Comparison of ENCODE assay signal across 1 cellular context in genomic region chr17:1730345-1731193, GRCh38.
TF ChIP-seq lines count a peak whose summit lies in the region.

No MANE protein-coding gene starts in this region.

TF ChIP-seq in K562, 482 proteins besides CTCF, POLR2A, EP300 and RAD21 (continued from another document and continues in another):
- TF ChIP-seq ELK3 (CRISPR knock-in tag; IDR thresholded peaks at IDR 0.05) (no peak), CBX1 (IDR thresholded peaks at IDR 0.05; ENCODE audit: low read depth) (0 out of 2 replicates have a peak, but pooled peaks have one; percentile 42), TRIM28 (IDR thresholded peaks at IDR 0.05) (no peak), L3MBTL2 (IDR thresholded peaks at IDR 0.05) (peak; percentile 91), BRF2 (IDR thresholded peaks at IDR 0.05; ENCODE audit: borderline replicate concordance, insufficient read depth, insufficient read length) (no peak), POLR3A (IDR thresholded peaks at IDR 0.05; ENCODE audit: borderline replicate concordance, extremely low read depth, insufficient read depth, insufficient read length) (no peak), EZH2 (IDR thresholded peaks at IDR 0.05; ENCODE audit: borderline replicate concordance, low read depth, low read length) (no peak), ATF4 (CRISPR knock-in tag; IDR thresholded peaks at IDR 0.05) (peak; percentile 53; the same call in 1 of the 2 replicates), POLR2H (tag; IDR thresholded peaks at IDR 0.05; ENCODE audit: low read depth) (no peak), TBP (optimal IDR thresholded peaks at IDR 0.05; ENCODE audit: low read depth, low read length) (peak; percentile 9), ZNF583 (CRISPR knock-in tag; IDR thresholded peaks at IDR 0.05) (no peak), ZNF445 (CRISPR knock-in tag; IDR thresholded peaks at IDR 0.05; ENCODE audit: low read depth) (no peak), MTA3 (IDR thresholded peaks at IDR 0.05; ENCODE audit: borderline replicate concordance) (0 out of 2 replicates have a peak, but pooled peaks have one; percentile 28), KLF16 (IDR thresholded peaks at IDR 0.05) (peak; percentile 80; the same call in 1 of the 2 replicates), NELFE (IDR thresholded peaks at IDR 0.05; ENCODE audit: insufficient read depth, insufficient read length) (no peak), STAG1 (CRISPR knock-in tag; IDR thresholded peaks at IDR 0.05; ENCODE audit: borderline replicate concordance) (no peak), TCFL5 (CRISPR knock-in tag; conservative IDR thresholded peaks at IDR 0.05) (no peak), ZNF384 (IDR thresholded peaks at IDR 0.05; ENCODE audit: low read depth, low read length) (no peak), ELF2 (CRISPR knock-in tag; IDR thresholded peaks at IDR 0.05) (peak; percentile 50; the same call in 1 of the 2 replicates), ZNF407 (IDR thresholded peaks at IDR 0.05; ENCODE audit: low read depth) (no peak), NR0B1 (IDR thresholded peaks at IDR 0.05; ENCODE audit: partially characterized antibody) (no peak), CREB1 (IDR thresholded peaks at IDR 0.05) (no peak), CREB1 (CRISPR knock-in tag; IDR thresholded peaks at IDR 0.05) (peak; percentile 71), ZNF511 (CRISPR knock-in tag; IDR thresholded peaks at IDR 0.05) (peak; percentile 86; the same call in 1 of the 2 replicates), ZNF217 (CRISPR knock-in tag; IDR thresholded peaks at IDR 0.05) (no peak), ZBTB8A (IDR thresholded peaks at IDR 0.05; ENCODE audit: partially characterized antibody) (no peak), NRF1 (conservative IDR thresholded peaks at IDR 0.05 in 1 of 2, IDR thresholded peaks at IDR 0.05 in 1 of 2) (peak in 1 of 2 experiments; percentile 43; a peak in 2 of 4 replicates), TFAP4 (CRISPR knock-in tag; IDR thresholded peaks at IDR 0.05; ENCODE audit: borderline replicate concordance) (peak; percentile 79), HMG20B (CRISPR knock-in tag; IDR thresholded peaks at IDR 0.05) (no peak), RBM25 (IDR thresholded peaks at IDR 0.05; ENCODE audit: low read depth, low read length, severe bottlenecking) (no peak), GABPB2 (CRISPR knock-in tag; conservative IDR thresholded peaks at IDR 0.05) (no peak), FIP1L1 (IDR thresholded peaks at IDR 0.05; ENCODE audit: low read depth, low read length, poor library complexity, severe bottlenecking) (peak; percentile 18), ZNF518B (CRISPR knock-in tag; IDR thresholded peaks at IDR 0.05) (no peak), COPS2 (conservative IDR thresholded peaks at IDR 0.05) (no peak), PRMT5 (CRISPR knock-in tag; IDR thresholded peaks at IDR 0.05) (no peak), CAMTA2 (CRISPR knock-in tag; conservative IDR thresholded peaks at IDR 0.05) (no peak), JUN (IDR thresholded peaks at IDR 0.05; ENCODE audit: borderline replicate concordance, low read depth, low read length) (peak; percentile 30; the same call in 1 of the 2 replicates), JUN (CRISPR knock-in tag; IDR thresholded peaks at IDR 0.05; ENCODE audit: borderline replicate concordance) (no peak; the same call in 1 of the 2 replicates), BACH1 (tag; IDR thresholded peaks at IDR 0.05) (peak; percentile 61; the same call in 1 of the 2 replicates), TAF1 (IDR thresholded peaks at IDR 0.05; ENCODE audit: control insufficient read depth, extremely low read depth, insufficient read depth, low read length, severe bottlenecking) (no peak), USF2 (CRISPR knock-in tag; IDR thresholded peaks at IDR 0.05) (peak; percentile 81), ZKSCAN8 (CRISPR knock-in tag; IDR thresholded peaks at IDR 0.05) (no peak), CCAR2 (IDR thresholded peaks at IDR 0.05; ENCODE audit: low read depth, low read length) (no peak), CREBBP (IDR thresholded peaks at IDR 0.05; ENCODE audit: low read depth, low read length) (no peak), ZEB2 (IDR thresholded peaks at IDR 0.05) (no peak)
